8 cellular contexts compared by ENCODE assay signal in the genomic region with DNA sequence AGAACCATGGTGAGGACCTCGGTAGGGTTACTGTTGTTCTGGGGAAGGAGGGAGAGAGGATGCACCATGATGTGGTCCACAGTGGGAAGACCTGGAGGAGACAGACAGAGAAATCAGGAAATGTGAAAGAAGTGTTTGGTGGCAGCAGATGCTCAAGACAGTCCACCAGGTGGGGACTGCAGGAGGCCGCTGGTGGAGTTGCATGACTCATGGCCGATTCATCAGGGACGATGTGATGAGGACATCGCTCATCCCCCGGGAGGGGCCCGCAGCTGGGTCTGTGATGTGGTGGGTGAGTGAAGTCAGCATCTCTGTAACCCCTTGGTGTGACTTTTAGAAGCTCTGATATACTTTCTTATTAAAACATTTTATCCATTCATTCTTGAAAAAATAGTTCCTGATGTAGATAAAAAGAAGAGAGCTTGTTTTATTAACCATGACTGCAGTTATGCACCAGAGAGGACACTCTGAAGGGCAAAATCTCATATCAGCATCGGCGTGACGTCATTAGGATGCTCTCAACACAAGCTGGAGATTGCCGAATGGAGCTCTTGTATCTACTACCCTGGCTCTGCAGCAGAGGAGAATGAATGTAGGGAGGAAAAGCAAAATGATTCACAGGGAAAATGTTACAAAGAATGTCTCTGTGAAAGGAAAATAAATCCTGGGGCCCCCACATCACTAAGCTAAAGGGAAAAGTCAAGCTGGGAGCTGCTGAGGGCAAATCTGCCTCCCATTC.
A peak's percentile ranks its signal among the peaks of the same experiment; 100 is the strongest.
DNase-seq lines count a peak whose midpoint lies in the region; TF ChIP-seq lines count a peak whose summit lies in the region.

No MANE protein-coding gene starts in this region.

- H3K9me3 Mint-ChIP-seq in mesothelial cell of epicardium, result peaks cover 16% of the 10 kb centered on the region

- DNase-seq in H4 (ENCODE audit: low spot score) (peak; percentile 47), SHP77 (lab: John Stamatoyannopoulos, UW) (peak; percentile 43 to 74), epidermal melanocyte (ENCODE audit: insufficient read length, low spot score) (peak; percentile 41), mesothelial cell of epicardium (ENCODE audit: low spot score in 2 of 2, unreplicated experiment in 2 of 2) (no peak), inferior parietal cortex (ENCODE audit: extremely low spot score) (no peak), NCI-H1105 (lab: John Stamatoyannopoulos, UW) (no peak), NCI-H510A treated with DMSO at 0.1 percent for 48 hours (lab: John Stamatoyannopoulos, UW) (no peak)
- DNase-seq in stimulated activated CD4-positive, alpha-beta T cell treated with anti-CD3 and anti-CD28 coated beads, Interleukin-2, amount 100 ng/mL, for 24 hours, result peak; percentile 61 to 64

- peaks cover 14% of the 10 kb centered on the region for H3K36me3 Mint-ChIP-seq in mesothelial cell of epicardium

- H3K27ac Mint-ChIP-seq in mesothelial cell of epicardium, result no peak overlapping the region

- no peaks in the 10 kb centered on the region for H3K27me3 Mint-ChIP-seq in mesothelial cell of epicardium (ENCODE audit: low read depth)

- no peak for TF ChIP-seq CTCF in mesothelial cell of epicardium (IDR thresholded peaks at IDR 0.05; ENCODE audit: unreplicated experiment)

- no peak overlapping the region for H3K4me3 Mint-ChIP-seq in mesothelial cell of epicardium

- H3K4me1 Mint-ChIP-seq in mesothelial cell of epicardium, result no peaks in the 10 kb centered on the region

Comparison
In these comparisons a context has a peak if more than half of its experiments do, and no peak if none do; other contexts are left out.
1. DNase-seq: peak in H4 (single experiment), SHP77 (2 of 2), epidermal melanocyte (single experiment) and stimulated activated CD4-positive, alpha-beta T cell treated with anti-CD3 and anti-CD28 coated beads, Interleukin-2, amount 100 ng/mL, for 24 hours (2 of 2); none in mesothelial cell of epicardium (0 of 2), inferior parietal cortex (single experiment), NCI-H1105 (single experiment) and NCI-H510A treated with DMSO at 0.1 percent for 48 hours (single experiment).